In the genomic region with DNA sequence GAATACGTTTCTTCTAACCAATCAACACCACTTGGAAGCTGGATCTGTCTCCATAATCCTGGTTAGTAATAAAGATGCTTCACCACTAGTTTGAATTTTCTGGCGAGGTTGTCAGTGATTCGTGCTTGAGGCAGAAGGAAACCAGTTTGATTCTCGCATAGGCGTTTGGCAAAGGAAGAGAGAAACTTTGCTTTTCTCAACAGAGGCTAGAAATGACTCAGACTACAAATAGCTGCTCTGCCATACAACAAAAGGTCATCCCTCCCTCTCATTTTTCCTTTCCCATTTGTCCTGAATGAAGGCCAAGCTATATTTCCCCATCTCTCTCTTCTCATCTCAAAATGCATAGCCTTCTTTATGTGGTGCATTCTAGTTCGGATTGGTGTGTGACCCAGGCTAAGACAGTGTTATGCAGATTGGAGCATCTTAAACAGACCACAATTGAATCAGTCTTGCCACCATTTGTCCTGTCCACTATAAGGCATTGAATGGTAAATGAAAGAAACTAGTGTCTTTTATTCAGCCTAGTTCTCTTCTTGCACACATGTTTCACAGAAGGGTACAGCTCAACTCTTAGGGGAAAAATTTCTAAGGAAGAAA, we compare ENCODE assay signal across 13 cellular contexts.
DNase-seq lines count a peak whose midpoint lies in the region; ATAC-seq, FAIRE-seq and TF ChIP-seq lines count a peak whose summit lies in the region.
"Had no signal": no experiment of that assay in that cellular context is flagged by ENCODE, and none has a peak within 500 bp of the region (broad histone marks: within the 10 kb centered on the region; RNA-seq: fewer than 3 reads in every experiment).

No MANE protein-coding gene starts in this region.

- TSS peak; percentile 29 for BruUV-seq in mammary epithelial cell (replicated peaks; lab: Mats Ljungman, UMichigan)

- TF ChIP-seq POLR2A in breast epithelium (IDR thresholded peaks at IDR 0.05) = no peak

- CTCF ChIA-PET in mammary epithelial cell (lab: Charles Lee; ENCODE audit: low non-redundant PET) = interaction anchor here (1.5 kb wide), 1 partner anchor 15 kb away, joined by 12 read pairs; no protein-coding TSS in a partner anchor

- no peak for FAIRE-seq in urothelium cell line (lab: Jason Lieb, UNC)
- FAIRE-seq: kidney had no signal

- no peaks in the 10 kb centered on the region for H4K20me1 ChIP-seq in mammary epithelial cell (ENCODE audit: insufficient read depth, low read length)

- H3K27ac ChIP-seq in mammary epithelial cell (ENCODE audit: insufficient read depth, low read depth, low read length) = peak overlapping the region; percentile 49
- H3K27ac ChIP-seq in breast epithelium = no peak overlapping the region
- no peak overlapping the region for H3K27ac ChIP-seq in lung (ENCODE audit: low read depth in 1 of 2, low read length in 1 of 2)
- H3K27ac ChIP-seq: 22Rv1 had no signal

- TF ChIP-seq CTCF in mammary epithelial cell (conservative IDR thresholded peaks at IDR 0.05 in 1 of 2, IDR thresholded peaks at IDR 0.05 in 1 of 2; ENCODE audit: extremely low read depth in 1 of 2, insufficient read depth in 1 of 2, low read depth in 1 of 2, low read length in 2 of 2) = no peak
- no peak for TF ChIP-seq CTCF in breast epithelium (IDR thresholded peaks at IDR 0.05)
- TF ChIP-seq CTCF in epithelial cell of esophagus (IDR thresholded peaks at IDR 0.05; ENCODE audit: insufficient read depth, low read depth, low read length, missing control alignments) = no peak
- no peak for TF ChIP-seq CTCF in lung (IDR thresholded peaks at IDR 0.05; ENCODE audit: control extremely low read depth, extremely low read depth)

- in situ Hi-C loops in mammary epithelial cell (cut with MboI; ENCODE audit: low sequenced_read_pairs in 2 of 2) = no loop called here

- H3K9ac ChIP-seq in mammary epithelial cell (ENCODE audit: insufficient read depth, low read length) = peak overlapping the region; percentile 11

- H3K4me3 ChIP-seq in mammary epithelial cell (replicated peaks in 1 of 3; ENCODE audit: insufficient read depth in 1 of 3, low read depth in 2 of 3, low read length in 3 of 3) = no peak overlapping the region
- no peak overlapping the region for H3K4me3 ChIP-seq in breast epithelium
- H3K4me3 ChIP-seq in epithelial cell of esophagus (ENCODE audit: low read length) = no peak overlapping the region
- no peak overlapping the region for H3K4me3 ChIP-seq in lung

- H3K4me2 ChIP-seq in mammary epithelial cell (ENCODE audit: insufficient read depth, low read depth, low read length) = peak overlapping the region; percentile 57

- intact Hi-C loops in mammary epithelial cell (cut with micrococcal nuclease) = loop anchor here (1.0 to 5.0 kb wide), 2 partner anchors 23 to 40 kb away; no protein-coding TSS in a partner anchor
- intact Hi-C loops in breast epithelium (cut with DNase I; ENCODE audit: low total_unique reads) = no loop called here

- no peaks in the 10 kb centered on the region for H3K27me3 ChIP-seq in mammary epithelial cell (ENCODE audit: insufficient read depth, low read length)
- no peaks in the 10 kb centered on the region for H3K27me3 ChIP-seq in breast epithelium
- H3K27me3 ChIP-seq in lung (ENCODE audit: control insufficient read depth, insufficient read depth) = no peaks in the 10 kb centered on the region

- no peaks in the 10 kb centered on the region for H3K79me2 ChIP-seq in mammary epithelial cell (ENCODE audit: insufficient read depth, low read length)

- DNase-seq in mammary epithelial cell (peak; percentile 75), breast epithelium (ENCODE audit: low spot score in 2 of 2) (no peak), epithelial cell of esophagus (ENCODE audit: low read depth) (peak; percentile 82), lung (ENCODE audit: low spot score) (no peak), urothelium cell line (ENCODE audit: low spot score) (peak; percentile 28), NCI-H774 (lab: John Stamatoyannopoulos, UW) (no peak), T-helper 9 cell (no peak), germinal center (ENCODE audit: low spot score) (no peak)
- DNase-seq: effector CD4-positive, alpha-beta T cell; kidney; NCI-H1436 had no signal

- ATAC-seq in lung (ENCODE audit: insufficient read depth, low FRiP score) = peak; percentile 39
- ATAC-seq: activated T-helper 17 cell treated with anti-CD3 and anti-CD28 coated beads, Interleukin-2, amount 50 U/mL, for 72 hours had no signal

- H3K36me3 ChIP-seq in mammary epithelial cell (ENCODE audit: insufficient read depth, low read length) = no peaks in the 10 kb centered on the region
- H3K36me3 ChIP-seq in breast epithelium = no peaks in the 10 kb centered on the region
- H3K36me3 ChIP-seq in lung (ENCODE audit: control insufficient read depth in 2 of 2, insufficient read depth in 2 of 2, low read length in 2 of 2) = no peaks in the 10 kb centered on the region

- H3K4me1 ChIP-seq in mammary epithelial cell (ENCODE audit: insufficient read depth, low read length) (peaks cover 14% of the 10 kb centered on the region), breast epithelium (no peaks in the 10 kb centered on the region), lung (ENCODE audit: control insufficient read depth in 2 of 2, insufficient read depth in 2 of 2, low read length in 2 of 2) (no peaks in the 10 kb centered on the region)

- dilution Hi-C loops in mammary epithelial cell (cut with HindIII; ENCODE audit: low sequenced_read_pairs) = no loop called here

- no peaks in the 10 kb centered on the region for H3K9me3 ChIP-seq in mammary epithelial cell (replicated peaks; ENCODE audit: insufficient read depth, low read length)
- H3K9me3 ChIP-seq in breast epithelium = no peaks in the 10 kb centered on the region
- H3K9me3 ChIP-seq in lung (ENCODE audit: control insufficient read depth in 2 of 2, insufficient read depth in 1 of 2, low read length in 1 of 2) = peaks cover 0 to 3% of the 10 kb centered on the region in 2 donors

- H2AFZ ChIP-seq in mammary epithelial cell (ENCODE audit: low read depth, low read length) = peak overlapping the region; percentile 23

- WGBS in mammary epithelial cell (ENCODE audit: low coverage, missing lambda C conversion rate) = 3% methylated on average over 6 of the region's 6 CpGs
- 64 to 73% methylated on average over 6 of the region's 6 CpGs for WGBS in lung, 2 donors

Comparison
In these comparisons a context has a peak if more than half of its experiments do, and no peak if none do; other contexts are left out.
1. DNase-seq: peak in mammary epithelial cell (single experiment), epithelial cell of esophagus (single experiment) and urothelium cell line (single experiment); none in breast epithelium (0 of 2), lung (single experiment), NCI-H774 (single experiment), T-helper 9 cell (single experiment) and germinal center (single experiment).